6 cellular contexts compared by ENCODE assay signal in genomic region chr14:54623279-54624004, GRCh38.
"Had no signal": no experiment of that assay in that cellular context is flagged by ENCODE, and none has a peak within 500 bp of the region (broad histone marks: within the 10 kb centered on the region; RNA-seq: fewer than 3 reads in every experiment).

No MANE protein-coding gene starts in this region.

- DNase-seq: caudate nucleus; cortex of kidney; effector memory CD4-positive, alpha-beta T cell; stimulated activated naive CD4-positive, alpha-beta T cell; upper lobe of right lung had no signal

- H3K9me3 ChIP-seq: right atrium auricular region, upper lobe of right lung had no signal

- H3K4me3 ChIP-seq: right atrium auricular region, upper lobe of right lung had no signal

- ATAC-seq: upper lobe of right lung had no signal

- H3K36me3 ChIP-seq: upper lobe of right lung had no signal

- H3K27me3 ChIP-seq: right atrium auricular region, upper lobe of right lung had no signal
